1 cellular context compared by ENCODE assay signal in the genomic region with DNA sequence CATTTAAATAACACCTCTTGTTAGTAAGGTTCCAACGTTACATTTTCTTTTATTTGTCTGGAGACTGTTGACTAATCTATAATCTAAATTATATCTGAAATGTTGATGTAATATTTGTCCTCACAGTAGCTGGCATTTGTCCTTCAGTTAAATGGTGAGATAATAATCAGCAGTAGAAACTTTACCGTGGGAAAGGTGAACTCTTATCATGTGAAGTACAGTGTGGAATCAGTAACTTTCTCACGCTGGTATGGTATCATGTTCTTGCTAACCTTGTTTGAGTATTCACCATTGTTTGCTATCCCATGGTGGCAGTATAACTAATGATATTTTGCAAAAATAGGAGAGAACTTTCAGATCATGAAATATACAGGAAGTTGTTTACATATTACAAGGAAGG.
TF ChIP-seq lines count a peak whose summit lies in the region.

No MANE protein-coding gene starts in this region.

TF ChIP-seq in endothelial cell of umbilical vein, 7 proteins besides CTCF, POLR2A, EP300 and RAD21:
- TF ChIP-seq FOS (IDR thresholded peaks at IDR 0.05; ENCODE audit: borderline replicate concordance, insufficient read depth, low read length) = no peak
- no peak for TF ChIP-seq EZH2 (IDR thresholded peaks at IDR 0.05; ENCODE audit: borderline replicate concordance, low read depth, low read length, severe bottlenecking)
- TF ChIP-seq JUN (IDR thresholded peaks at IDR 0.05; ENCODE audit: borderline replicate concordance, insufficient read depth, insufficient read length, low read depth) = no peak
- TF ChIP-seq, protein P1, sequence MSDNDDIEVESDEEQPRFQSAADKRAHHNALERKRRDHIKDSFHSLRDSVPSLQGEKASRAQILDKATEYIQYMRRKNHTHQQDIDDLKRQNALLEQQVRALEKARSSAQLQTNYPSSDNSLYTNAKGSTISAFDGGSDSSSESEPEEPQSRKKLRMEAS (IDR thresholded peaks at IDR 0.05; ENCODE audit: insufficient read depth, insufficient read length) = no peak
- no peak for TF ChIP-seq MYC (IDR thresholded peaks at IDR 0.05; ENCODE audit: low read depth, low read length)
- TF ChIP-seq GATA2 (IDR thresholded peaks at IDR 0.05; ENCODE audit: insufficient read depth, insufficient read length, low read depth, low read length) = no peak
- TF ChIP-seq POLR2AphosphoS5 (IDR thresholded peaks at IDR 0.05; ENCODE audit: insufficient read depth, low read depth, low read length) = no peak
